Comparison of ENCODE assay signal across 10 cellular contexts in genomic region chr2:12534646-12535263, GRCh38.
DNase-seq lines count a peak whose midpoint lies in the region; ATAC-seq and TF ChIP-seq lines count a peak whose summit lies in the region.
"Had no signal": no experiment of that assay in that cellular context is flagged by ENCODE, and none has a peak within 500 bp of the region (broad histone marks: within the 10 kb centered on the region; RNA-seq: fewer than 3 reads in every experiment).

No MANE protein-coding gene starts in this region.

- peak overlapping the region; percentile 80 for H3K9ac ChIP-seq in skeletal muscle satellite cell (ENCODE audit: low read depth, low read length)

- ATAC-seq in GM19455 (IDR thresholded peaks at IDR 0.05; ENCODE audit: unreplicated experiment) (no peak), HG03196 (IDR thresholded peaks at IDR 0.05; ENCODE audit: unreplicated experiment) (no peak), GM18909 (IDR thresholded peaks at IDR 0.05; ENCODE audit: poor library complexity, unreplicated experiment) (no peak)
- ATAC-seq: GM12878 had no signal

- no peaks in the 10 kb centered on the region for H3K36me3 ChIP-seq in skeletal muscle satellite cell (ENCODE audit: insufficient read depth, low read length)
- no peaks in the 10 kb centered on the region for H3K36me3 ChIP-seq in spleen

- H3K27ac ChIP-seq in spleen, result no peak overlapping the region

- H3K4me1 ChIP-seq in skeletal muscle satellite cell (ENCODE audit: control insufficient read depth, insufficient read depth, low read length) (peaks cover 26% of the 10 kb centered on the region), spleen (no peaks in the 10 kb centered on the region)

- peak overlapping the region; percentile 28 for H3K4me3 ChIP-seq in WI38 (ENCODE audit: low read depth, low read length)
- H3K4me3 ChIP-seq in skeletal muscle satellite cell (ENCODE audit: low read length), result peak overlapping the region; percentile 46
- no peak overlapping the region for H3K4me3 ChIP-seq in spleen
- H3K4me3 ChIP-seq: GM12878 had no signal

- TF ChIP-seq CTCF in WI38 (IDR thresholded peaks at IDR 0.05; ENCODE audit: low read depth, low read length), result no peak
- TF ChIP-seq CTCF in spleen (IDR thresholded peaks at IDR 0.05 in 8 of 11, conservative IDR thresholded peaks at IDR 0.05 in 3 of 11), result no peak

- WGBS in spleen, 5 donors, result 77 to 88% (median 80%) methylated on average over 3 of the region's 3 CpGs

- H3K4me2 ChIP-seq in skeletal muscle satellite cell (ENCODE audit: low read length), result peak overlapping the region; percentile 74

- H3K9me3 ChIP-seq in skeletal muscle satellite cell (replicated peaks; ENCODE audit: low read length), result no peaks in the 10 kb centered on the region
- H3K9me3 ChIP-seq in spleen, result no peaks in the 10 kb centered on the region

- DNase-seq in HCEC 1CT (peak; percentile 97), foreskin melanocyte (peak; percentile 90), spleen (no peak)
- DNase-seq: NCI-H1105 treated with DMSO at 0.1 percent for 48 hours had no signal

- H3K27me3 ChIP-seq in skeletal muscle satellite cell (ENCODE audit: control insufficient read depth, insufficient read depth, low read length) (no peaks in the 10 kb centered on the region), spleen (replicated peaks in 1 of 7) (no peaks in the 10 kb centered on the region)

- intact Hi-C loops in spleen (cut with DNase I; ENCODE audit: low total_unique reads), result no loop called here

- TF ChIP-seq POLR2A in spleen (IDR thresholded peaks at IDR 0.05), result no peak

Comparison
In these comparisons a context has a peak if more than half of its experiments do, and no peak if none do; other contexts are left out.
1. H3K4me3 ChIP-seq: peak in WI38 (single experiment) and skeletal muscle satellite cell (single experiment); none in spleen (0 of 8).